Comparison of ENCODE assay signal across 2 cellular contexts in genomic region chr10:3273966-3274365, GRCh38.
TF ChIP-seq lines count a peak whose summit lies in the region.

No MANE protein-coding gene starts in this region.

TF ChIP-seq in GM23338, 12 proteins besides CTCF, POLR2A, EP300 and RAD21 (continued from another document):
- TF ChIP-seq ETS1 (IDR thresholded peaks at IDR 0.05) (no peak), JUNB (IDR thresholded peaks at IDR 0.05; ENCODE audit: unreplicated experiment) (no peak), CREB1 (CRISPR knock-in tag; IDR thresholded peaks at IDR 0.05; ENCODE audit: low read depth) (no peak), EZH2 (IDR thresholded peaks at IDR 0.05; ENCODE audit: low read depth, unreplicated experiment) (no peak), NANOG (IDR thresholded peaks at IDR 0.05; ENCODE audit: borderline replicate concordance) (no peak)

TF ChIP-seq in IMR-90, 13 proteins besides CTCF, POLR2A, EP300 and RAD21 (continued from another document):
- TF ChIP-seq USF2 (IDR thresholded peaks at IDR 0.05; ENCODE audit: low read depth, low read length) (no peak), CEBPB (IDR thresholded peaks at IDR 0.05; ENCODE audit: low read depth, low read length) (no peak), CHD1 (IDR thresholded peaks at IDR 0.05; ENCODE audit: low read depth, low read length) (no peak)
